8 cellular contexts compared by ENCODE assay signal in genomic region chr22:37686002-37686982, GRCh38. TPM values are rescaled to one million over a fixed set of nuclear protein-coding genes. Genes with fewer than 3 reads are reported as not detected.
DNase-seq lines count a peak whose midpoint lies in the region; ATAC-seq and TF ChIP-seq lines count a peak whose summit lies in the region.

A gene with protein sequence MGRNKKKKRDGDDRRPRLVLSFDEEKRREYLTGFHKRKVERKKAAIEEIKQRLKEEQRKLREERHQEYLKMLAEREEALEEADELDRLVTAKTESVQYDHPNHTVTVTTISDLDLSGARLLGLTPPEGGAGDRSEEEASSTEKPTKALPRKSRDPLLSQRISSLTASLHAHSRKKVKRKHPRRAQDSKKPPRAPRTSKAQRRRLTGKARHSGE (plus strand): TSS chr22:37686343. CDS start chr22:37686393, 50 bp downstream.

- no peaks in the 10 kb centered on the region for H3K4me1 ChIP-seq in SJCRH30
- H3K4me1 ChIP-seq in foreskin keratinocyte: peaks cover 23% of the 10 kb centered on the region
- peaks cover 3% of the 10 kb centered on the region for H3K4me1 ChIP-seq in neuron (ENCODE audit: insufficient read depth, low read length)

- H3K27ac ChIP-seq in SJCRH30 (peak within 1 kb of the TSS; percentile 77), foreskin keratinocyte (peak within 1 kb of the TSS; percentile 83)

- ATAC-seq in GM21825 (IDR thresholded peaks at IDR 0.05; ENCODE audit: unreplicated experiment) (peak; percentile 61), foreskin keratinocyte (peak; percentile 47)

- DNase-seq in DMS53 treated with DMSO at 0.1 percent for 48 hours (lab: John Stamatoyannopoulos, UW; ENCODE audit: unreplicated experiment) (peak; percentile 40), LoVo (ENCODE audit: low spot score) (peak; percentile 91), SJCRH30 (peak; percentile 80 to 92), foreskin keratinocyte (peak; percentile 67 to 80)
- DNase-seq in activated gamma-delta T cell treated with anti-CD3 and anti-CD28 coated beads, Interleukin-2, amount 50 U/mL, for 16 hours (ENCODE audit: low read depth): peak; percentile 56

- peak within 1 kb of the TSS; percentile 78 for H2AFZ ChIP-seq in neuron (ENCODE audit: low read depth, low read length)

- H3K27me3 ChIP-seq in SJCRH30 (no peaks in the 10 kb centered on the region), foreskin keratinocyte (no peaks in the 10 kb centered on the region), neuron (ENCODE audit: insufficient read depth, low read length) (no peaks in the 10 kb centered on the region)

- TF ChIP-seq CTCF in foreskin keratinocyte (conservative IDR thresholded peaks at IDR 0.05) (no peak), subcutaneous adipose tissue (IDR thresholded peaks at IDR 0.05; ENCODE audit: low read depth) (no peak)

- no peaks in the 10 kb centered on the region for H3K9me3 ChIP-seq in SJCRH30 (replicated peaks)
- no peaks in the 10 kb centered on the region for H3K9me3 ChIP-seq in neuron (ENCODE audit: low read length)

- H3K36me3 ChIP-seq in SJCRH30: peaks cover 10% of the 10 kb centered on the region; the same call in 1 of the 2 replicates
- peaks cover 14% of the 10 kb centered on the region for H3K36me3 ChIP-seq in neuron (ENCODE audit: insufficient read depth, low read length)

- H3K4me3 ChIP-seq in SJCRH30: peak within 1 kb of the TSS; percentile 81
- H3K4me3 ChIP-seq in neuron (ENCODE audit: low read length): peak within 1 kb of the TSS; percentile 80

RNA-seq across cellular contexts. Expression of the gene that starts here (rescaled TPM):
- total RNA-seq in SJCRH30 (2014; rRNA removed; shearing (Covaris generic)): 26.2 and 28.3 TPM in 2 replicates
- total RNA-seq in foreskin keratinocyte (31.1 and 33.2 TPM in 2 replicates), subcutaneous adipose tissue (10 to 100 TPM; 18.7 to 35.8 (median 21.4) TPM)
- 44.9 and 46.9 TPM in 2 replicates for polyA plus RNA-seq in foreskin keratinocyte

Comparison
In these comparisons a context has a peak if more than half of its experiments do, and no peak if none do; other contexts are left out.
1. Peak in every context shown above with its lines: DNase-seq, ATAC-seq, H3K4me3 ChIP-seq and H3K27ac ChIP-seq.
2. DNase-seq: peak in every context shown above with its lines; median percentile 91 in LoVo; 86 in SJCRH30; 74 in foreskin keratinocyte; 56 in activated gamma-delta T cell treated with anti-CD3 and anti-CD28 coated beads, Interleukin-2, amount 50 U/mL, for 16 hours; 40 in DMS53 treated with DMSO at 0.1 percent for 48 hours.